Comparison of ENCODE assay signal across 1 cellular context in the genomic region with DNA sequence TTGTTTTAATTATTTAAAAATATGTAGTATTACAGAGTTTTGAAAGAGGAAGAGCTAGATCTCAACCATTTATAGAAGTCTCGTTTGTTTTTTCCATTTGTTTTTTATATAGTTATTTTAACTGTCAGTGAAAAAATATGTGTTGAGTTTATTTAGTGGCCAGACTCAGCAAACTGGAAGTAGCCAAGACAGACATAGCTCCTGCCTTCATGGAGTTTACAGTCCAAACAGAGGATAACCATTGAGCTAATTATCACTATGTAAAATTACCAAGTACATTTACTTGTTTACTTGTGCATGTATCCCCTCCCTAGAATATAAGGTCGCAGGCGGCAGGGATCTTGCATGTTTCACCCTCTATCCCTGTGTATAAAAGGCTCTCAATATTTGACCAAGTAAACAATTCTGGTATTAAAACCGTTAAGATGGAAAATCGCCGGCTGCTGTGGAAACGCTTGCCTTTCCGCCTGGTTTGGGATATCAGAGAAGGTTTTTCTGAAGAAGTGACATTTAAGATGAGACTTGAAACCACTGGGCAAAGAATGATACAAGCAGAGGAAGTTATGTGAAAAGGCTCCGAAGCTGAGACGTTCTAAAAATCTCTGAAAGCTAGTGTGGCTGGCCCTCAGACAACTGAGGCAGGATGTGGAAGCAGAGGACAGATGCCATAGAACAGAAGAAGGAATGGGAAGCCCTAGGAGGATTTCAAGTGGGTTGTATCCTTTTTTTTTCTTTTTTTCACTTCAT.
TF ChIP-seq lines count a peak whose summit lies in the region.

No MANE protein-coding gene starts in this region.

TF ChIP-seq in GM23338, 12 proteins besides CTCF, POLR2A, EP300 and RAD21 (continued from another document):
- TF ChIP-seq, protein P1, sequence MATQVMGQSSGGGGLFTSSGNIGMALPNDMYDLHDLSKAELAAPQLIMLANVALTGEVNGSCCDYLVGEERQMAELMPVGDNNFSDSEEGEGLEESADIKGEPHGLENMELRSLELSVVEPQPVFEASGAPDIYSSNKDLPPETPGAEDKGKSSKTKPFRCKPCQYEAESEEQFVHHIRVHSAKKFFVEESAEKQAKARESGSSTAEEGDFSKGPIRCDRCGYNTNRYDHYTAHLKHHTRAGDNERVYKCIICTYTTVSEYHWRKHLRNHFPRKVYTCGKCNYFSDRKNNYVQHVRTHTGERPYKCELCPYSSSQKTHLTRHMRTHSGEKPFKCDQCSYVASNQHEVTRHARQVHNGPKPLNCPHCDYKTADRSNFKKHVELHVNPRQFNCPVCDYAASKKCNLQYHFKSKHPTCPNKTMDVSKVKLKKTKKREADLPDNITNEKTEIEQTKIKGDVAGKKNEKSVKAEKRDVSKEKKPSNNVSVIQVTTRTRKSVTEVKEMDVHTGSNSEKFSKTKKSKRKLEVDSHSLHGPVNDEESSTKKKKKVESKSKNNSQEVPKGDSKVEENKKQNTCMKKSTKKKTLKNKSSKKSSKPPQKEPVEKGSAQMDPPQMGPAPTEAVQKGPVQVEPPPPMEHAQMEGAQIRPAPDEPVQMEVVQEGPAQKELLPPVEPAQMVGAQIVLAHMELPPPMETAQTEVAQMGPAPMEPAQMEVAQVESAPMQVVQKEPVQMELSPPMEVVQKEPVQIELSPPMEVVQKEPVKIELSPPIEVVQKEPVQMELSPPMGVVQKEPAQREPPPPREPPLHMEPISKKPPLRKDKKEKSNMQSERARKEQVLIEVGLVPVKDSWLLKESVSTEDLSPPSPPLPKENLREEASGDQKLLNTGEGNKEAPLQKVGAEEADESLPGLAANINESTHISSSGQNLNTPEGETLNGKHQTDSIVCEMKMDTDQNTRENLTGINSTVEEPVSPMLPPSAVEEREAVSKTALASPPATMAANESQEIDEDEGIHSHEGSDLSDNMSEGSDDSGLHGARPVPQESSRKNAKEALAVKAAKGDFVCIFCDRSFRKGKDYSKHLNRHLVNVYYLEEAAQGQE (IDR thresholded peaks at IDR 0.05; ENCODE audit: unreplicated experiment), result no peak
- TF ChIP-seq CREB1 (CRISPR knock-in tag; IDR thresholded peaks at IDR 0.05; ENCODE audit: low read depth) (no peak), ZNF331 (CRISPR knock-in tag; IDR thresholded peaks at IDR 0.05; ENCODE audit: low read depth) (no peak), STAT1 (IDR thresholded peaks at IDR 0.05; ENCODE audit: unreplicated experiment) (no peak), ZNF114 (CRISPR knock-in tag; IDR thresholded peaks at IDR 0.05) (no peak), EZH2phosphoT487 (IDR thresholded peaks at IDR 0.05; ENCODE audit: unreplicated experiment) (no peak), EZH2 (IDR thresholded peaks at IDR 0.05; ENCODE audit: low read depth, unreplicated experiment) (no peak), JUNB (IDR thresholded peaks at IDR 0.05; ENCODE audit: unreplicated experiment) (no peak), NANOG (IDR thresholded peaks at IDR 0.05; ENCODE audit: borderline replicate concordance) (no peak)
